Comparison of ENCODE assay signal across 8 cellular contexts in the genomic region with DNA sequence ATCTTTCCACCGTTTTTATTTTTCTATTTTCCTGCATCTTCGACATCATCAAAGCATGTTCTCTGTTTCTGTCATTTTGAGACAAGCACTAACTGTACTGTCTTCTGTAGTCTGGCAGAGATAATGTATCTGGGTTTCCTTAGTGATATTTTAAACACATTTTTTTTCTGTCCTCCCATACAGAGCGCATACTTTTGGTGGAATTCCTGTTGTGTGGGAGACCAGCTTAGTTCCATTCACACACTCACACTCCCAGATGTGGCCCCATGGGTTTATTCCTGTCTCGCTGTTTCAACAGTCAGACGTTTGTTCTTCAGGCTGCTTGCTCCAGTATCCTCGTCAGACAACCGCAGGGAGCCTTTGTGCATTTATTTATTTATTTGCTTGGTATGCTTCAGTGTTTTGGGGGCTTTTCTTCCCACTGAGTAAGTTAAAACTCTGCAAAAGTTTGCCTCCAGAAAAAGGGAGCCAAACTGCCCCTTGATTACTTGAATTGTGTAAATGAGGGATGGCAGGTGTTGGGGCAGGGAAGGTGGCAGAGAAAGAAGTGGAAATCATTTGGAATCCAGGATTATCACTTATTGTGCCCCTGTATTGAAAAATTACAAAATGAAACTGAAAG.
DNase-seq lines count a peak whose midpoint lies in the region; ATAC-seq and TF ChIP-seq lines count a peak whose summit lies in the region.

No MANE protein-coding gene starts in this region.

- POLR2A ChIA-PET in HEK293 (lab: Yijun Ruan, JAX) = interaction anchor here (1.1 kb wide), 1 partner anchor 344 kb away, joined by 3 read pairs; no protein-coding TSS in a partner anchor
- POLR2A ChIA-PET in GM10248 (lab: Yijun Ruan, JAX) = no interaction called here

- H3K36me3 ChIP-seq in HEK293 (ENCODE audit: control insufficient read depth in 2 of 2, insufficient read depth in 1 of 2, low read length in 2 of 2) (no peaks in the 10 kb centered on the region), kidney epithelial cell (ENCODE audit: control insufficient read depth, insufficient read depth, low read length) (no peaks in the 10 kb centered on the region), smooth muscle cell (ENCODE audit: low read depth) (no peaks in the 10 kb centered on the region)

- H3K4me3 ChIP-seq in HEK293 (ENCODE audit: low read depth, low read length) (no peak overlapping the region), cardiac fibroblast (replicated peaks in 1 of 2; ENCODE audit: low read depth in 2 of 2, low read length in 2 of 2) (peak overlapping the region; percentile 15 to 41), kidney epithelial cell (ENCODE audit: low read depth, low read length) (no peak overlapping the region), smooth muscle cell (peak overlapping the region; percentile 35)

- H3F3A ChIP-seq in smooth muscle cell (ENCODE audit: low read depth) = peaks cover 38% of the 10 kb centered on the region

- no peaks in the 10 kb centered on the region for H4K20me1 ChIP-seq in smooth muscle cell (ENCODE audit: low read depth)

- H3K79me2 ChIP-seq in smooth muscle cell (ENCODE audit: low read depth) = no peaks in the 10 kb centered on the region

- peaks cover 4% of the 10 kb centered on the region; the same call in 1 of the 2 replicates for H3K4me1 ChIP-seq in HEK293 (ENCODE audit: control insufficient read depth, insufficient read depth, low read length)
- H3K4me1 ChIP-seq in smooth muscle cell (ENCODE audit: low read depth) = peaks cover 31% of the 10 kb centered on the region

- TF ChIP-seq CTCF in HEK293 (tag by site-specific recombination; IDR thresholded peaks at IDR 0.05) = no peak
- no peak for TF ChIP-seq CTCF in cardiac fibroblast (IDR thresholded peaks at IDR 0.05; ENCODE audit: low read depth, low read length)
- no peak for TF ChIP-seq CTCF in kidney epithelial cell (IDR thresholded peaks at IDR 0.05; ENCODE audit: insufficient read depth, low read length, poor library complexity, severe bottlenecking)
- TF ChIP-seq CTCF in smooth muscle cell (IDR thresholded peaks at IDR 0.05; ENCODE audit: borderline replicate concordance, insufficient read depth, poor library complexity, severe bottlenecking) = no peak
- no peak for TF ChIP-seq CTCF in GM10248 (IDR thresholded peaks at IDR 0.05; ENCODE audit: control extremely low read depth, extremely low read depth, low read depth, missing control alignments)

- no peaks in the 10 kb centered on the region for H3K9me3 ChIP-seq in HEK293 (ENCODE audit: control insufficient read depth, insufficient read depth, low read depth, low read length)
- H3K9me3 ChIP-seq in smooth muscle cell (replicated peaks; ENCODE audit: low read depth) = no peaks in the 10 kb centered on the region

- H2AFZ ChIP-seq in smooth muscle cell (ENCODE audit: low read depth) = no peak overlapping the region

- H3K27ac ChIP-seq in HEK293 (ENCODE audit: extremely low read depth, low read depth, low read length) (no peak overlapping the region; the same call in 1 of the 2 replicates), smooth muscle cell (ENCODE audit: low read depth) (peak overlapping the region; percentile 99)

- CTCF ChIA-PET in HEK293 (lab: Yijun Ruan, JAX) (no interaction called here), GM10248 (lab: Yijun Ruan, JAX) (no interaction called here)

- H3K9ac ChIP-seq in smooth muscle cell (ENCODE audit: low read depth) = peak overlapping the region; percentile 94

- H3K4me2 ChIP-seq in smooth muscle cell = peak overlapping the region; percentile 85

- no peak for ATAC-seq in GM19397 (IDR thresholded peaks at IDR 0.05; ENCODE audit: unreplicated experiment)

- no peaks in the 10 kb centered on the region for H3K27me3 ChIP-seq in kidney epithelial cell (ENCODE audit: control insufficient read depth, insufficient read depth, low read length)
- H3K27me3 ChIP-seq in smooth muscle cell (ENCODE audit: low read depth) = no peaks in the 10 kb centered on the region

- WGBS in smooth muscle cell (ENCODE audit: low lambda C conversion rate) = 0% methylated on average over 7 of the region's 7 CpGs

- DNase-seq in cardiac fibroblast (ENCODE audit: low read depth in 2 of 2) (peak; percentile 100), kidney epithelial cell (ENCODE audit: low read depth) (peak; percentile 89), smooth muscle cell (lab: John Stamatoyannopoulos, UW; ENCODE audit: unreplicated experiment) (peak; percentile 4), NCI-H345 (lab: John Stamatoyannopoulos, UW) (no peak), GM10248 (ENCODE audit: extremely low spot score) (no peak), NCI-H128 (lab: John Stamatoyannopoulos, UW; ENCODE audit: unreplicated experiment) (no peak)

TF ChIP-seq in HEK293, 187 proteins besides CTCF, POLR2A, EP300 and RAD21:
- TF ChIP-seq ZNF266 (tag by site-specific recombination; IDR thresholded peaks at IDR 0.05; ENCODE audit: low read depth) = no peak
- TF ChIP-seq, protein P1, sequence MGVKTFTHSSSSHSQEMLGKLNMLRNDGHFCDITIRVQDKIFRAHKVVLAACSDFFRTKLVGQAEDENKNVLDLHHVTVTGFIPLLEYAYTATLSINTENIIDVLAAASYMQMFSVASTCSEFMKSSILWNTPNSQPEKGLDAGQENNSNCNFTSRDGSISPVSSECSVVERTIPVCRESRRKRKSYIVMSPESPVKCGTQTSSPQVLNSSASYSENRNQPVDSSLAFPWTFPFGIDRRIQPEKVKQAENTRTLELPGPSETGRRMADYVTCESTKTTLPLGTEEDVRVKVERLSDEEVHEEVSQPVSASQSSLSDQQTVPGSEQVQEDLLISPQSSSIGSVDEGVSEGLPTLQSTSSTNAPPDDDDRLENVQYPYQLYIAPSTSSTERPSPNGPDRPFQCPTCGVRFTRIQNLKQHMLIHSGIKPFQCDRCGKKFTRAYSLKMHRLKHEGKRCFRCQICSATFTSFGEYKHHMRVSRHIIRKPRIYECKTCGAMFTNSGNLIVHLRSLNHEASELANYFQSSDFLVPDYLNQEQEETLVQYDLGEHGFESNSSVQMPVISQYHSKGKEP (tag by site-specific recombination; IDR thresholded peaks at IDR 0.05) = no peak
- no peak for TF ChIP-seq ZNF707 (tag by site-specific recombination; IDR thresholded peaks at IDR 0.05)
- 0 out of 2 replicates have a peak, but pooled peaks have one; percentile 14 for TF ChIP-seq ZIC2 (tag by site-specific recombination; IDR thresholded peaks at IDR 0.05)
TF ChIP-seq in HEK293: peak in this region for 1.

Comparison
In these comparisons a context has a peak if more than half of its experiments do, and no peak if none do; other contexts are left out.
1. H3K4me3 ChIP-seq: peak in cardiac fibroblast (2 of 2) and smooth muscle cell (single experiment); none in HEK293 (single experiment) and kidney epithelial cell (single experiment).
2. DNase-seq: peak in cardiac fibroblast (2 of 2), kidney epithelial cell (single experiment) and smooth muscle cell (single experiment); none in NCI-H345 (single experiment), GM10248 (single experiment) and NCI-H128 (single experiment).